8 cellular contexts compared by ENCODE assay signal in the genomic region with DNA sequence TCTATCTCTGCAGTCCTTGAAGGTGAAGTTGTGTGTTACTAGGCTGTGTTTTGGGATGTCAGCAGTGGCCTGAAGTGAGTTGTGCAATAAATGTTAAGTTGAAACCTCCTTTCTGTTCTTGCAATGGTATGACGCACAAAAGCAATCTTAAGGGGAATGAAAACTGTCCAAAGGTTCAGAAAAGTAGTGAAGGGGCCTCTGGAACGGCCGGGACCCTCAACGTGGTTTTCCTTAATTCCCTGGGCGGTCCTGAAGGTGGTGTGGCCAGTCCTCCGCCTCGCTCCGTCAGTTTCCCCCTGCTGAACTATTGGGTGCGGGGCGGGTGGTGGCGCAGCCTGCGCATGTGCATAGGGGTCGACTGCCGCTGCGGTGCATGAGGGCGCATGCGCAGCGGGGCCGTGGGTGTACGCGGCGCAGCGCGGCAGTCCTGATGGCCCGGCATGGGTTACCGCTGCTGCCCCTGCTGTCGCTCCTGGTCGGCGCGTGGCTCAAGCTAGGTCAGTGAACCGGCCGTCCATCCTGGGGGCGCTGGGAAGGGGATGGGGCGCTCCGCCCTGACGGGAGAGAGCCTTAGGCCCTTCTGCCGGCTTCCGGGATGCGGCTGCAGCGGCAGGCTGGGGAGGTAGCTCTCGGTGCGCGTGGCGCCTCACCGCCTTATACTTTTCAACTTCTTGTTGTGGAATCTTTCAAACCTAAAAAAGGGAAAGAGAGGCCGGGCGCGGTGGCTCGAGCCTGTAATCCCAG. TPM values are rescaled to one million over a fixed set of nuclear protein-coding genes. Genes with fewer than 3 reads are reported as not detected.
DNase-seq lines count a peak whose midpoint lies in the region; ATAC-seq and TF ChIP-seq lines count a peak whose summit lies in the region.

Gene SUMF2, plus strand, starts transcription at position 405 of the 744 bp plus-strand sequence. Its CDS starts 26 bp downstream, at position 431.

- ATAC-seq in HG03439 (IDR thresholded peaks at IDR 0.05; ENCODE audit: unreplicated experiment), result peak; percentile 91
- ATAC-seq in left colon, result peak; percentile 97

- no peak for DNase-seq in BJ (ENCODE audit: low read depth)
- peak; percentile 94 for DNase-seq in GM19238 (ENCODE audit: insufficient read length, low spot score)
- peak; percentile 71 to 91 for DNase-seq in NCI-H526 (lab: John Stamatoyannopoulos, UW)
- peak; percentile 92 for DNase-seq in activated CD4-positive, alpha-beta T cell treated with anti-CD3 and anti-CD28 coated beads for 48 hours
- DNase-seq in colonic mucosa, result peak; percentile 93
- DNase-seq in left colon, result peak; percentile 90 to 94
- peak; percentile 87 for DNase-seq in stimulated activated CD4-positive, alpha-beta T cell treated with anti-CD3 and anti-CD28 coated beads, Interleukin-1b, Interleukin-23, amount 100 ng/mL, for 48 hours

- H3K9ac ChIP-seq in colonic mucosa (ENCODE audit: low read depth in 2 of 2, low read length in 2 of 2), result peak within 1 kb of the TSS; percentile 86 to 90

- no peaks in the 10 kb centered on the region for H3K9me3 ChIP-seq in colonic mucosa

- POLR2A ChIA-PET in BJ (lab: Charles Lee), result interaction anchor here (0.6 to 1.3 kb wide), 2 partner anchors 13 to 100 kb away, joined by 3 to 6 read pairs; partner anchors contain the start of genes CCT6A and PSPH

- CTCF ChIA-PET in BJ (lab: Yijun Ruan, JAX), result interaction anchor here (0.8 to 2.1 kb wide), 6 partner anchors 10 to 423 kb away, joined by 4 to 17 read pairs (median 5); partner anchors contain the start of genes CCT6A and PSPH

- intact Hi-C loops in colonic mucosa (cut with DNase I), result no loop called here
- intact Hi-C loops in left colon (cut with DNase I, micrococcal nuclease), result no loop called here

- H3K36me3 ChIP-seq in BJ (ENCODE audit: control insufficient read depth, insufficient read depth, low read length), result peaks cover 4% of the 10 kb centered on the region
- peaks cover 4% of the 10 kb centered on the region for H3K36me3 ChIP-seq in colonic mucosa

- peak within 1 kb of the TSS; percentile 89 for H3K27ac ChIP-seq in colonic mucosa

- peak; percentile 37 for TF ChIP-seq CTCF in BJ (IDR thresholded peaks at IDR 0.05; ENCODE audit: insufficient read depth, low read depth, low read length)
- TF ChIP-seq CTCF in colonic mucosa (IDR thresholded peaks at IDR 0.05), result no peak

- H3K4me1 ChIP-seq in colonic mucosa, result no peaks in the 10 kb centered on the region

- H3K27me3 ChIP-seq in BJ (ENCODE audit: control insufficient read depth, insufficient read depth, low read length) (no peaks in the 10 kb centered on the region), colonic mucosa (no peaks in the 10 kb centered on the region)

- H3K4me3 ChIP-seq in BJ (ENCODE audit: low read depth, low read length), result peak within 1 kb of the TSS; percentile 78
- peak within 1 kb of the TSS; percentile 57 for H3K4me3 ChIP-seq in colonic mucosa

RNA-seq across cellular contexts. Expression of gene SUMF2, which starts in this region (rescaled TPM):
- 136 and 153 TPM in 2 replicates for polyA plus RNA-seq in BJ (2011; rRNA removed)
- 82.3 and 113 TPM in 2 replicates for polyA minus RNA-seq in BJ (2011; rRNA and poly(A)+ RNA removed)
- 100 to 1,000 TPM in 1 of 2 donors, 10 to 100 TPM in 1; 90.7 to 103 TPM for total RNA-seq in colonic mucosa
- total RNA-seq in left colon, result 100 to 1,000 TPM in 1 of 2 donors, 10 to 100 TPM in 1; 96.5 to 100 TPM
